11 cellular contexts compared by ENCODE assay signal in genomic region chr10:5691786-5692185, GRCh38. TPM values are rescaled to one million over a fixed set of nuclear protein-coding genes. Genes with fewer than 3 reads are reported as not detected.
A peak's percentile ranks its signal among the peaks of the same experiment; 100 is the strongest.
DNase-seq lines count a peak whose midpoint lies in the region; ATAC-seq and TF ChIP-seq lines count a peak whose summit lies in the region.
"Had no signal": no experiment of that assay in that cellular context is flagged by ENCODE, and none has a peak within 500 bp of the region (broad histone marks: within the 10 kb centered on the region; RNA-seq: fewer than 3 reads in every experiment).

No MANE protein-coding gene starts in this region.

- peak; percentile 49 for DNase-seq in mammary epithelial cell
- no peak for DNase-seq in naive thymus-derived CD4-positive, alpha-beta T cell
- DNase-seq in NCI-H510A (lab: John Stamatoyannopoulos, UW), result no peak
- no peak for DNase-seq in NCI-H1930 (lab: John Stamatoyannopoulos, UW)
- no peak for DNase-seq in AG08396 (ENCODE audit: low spot score)
- DNase-seq: DMS53, NCI-H1436, RPMI8226 had no signal

- H3K36me3 Mint-ChIP-seq in IgD-negative memory B cell, result no peaks in the 10 kb centered on the region
- peaks cover 0 to 8% (median 3%) of the 10 kb centered on the region in 5 donors for H3K36me3 Mint-ChIP-seq in naive thymus-derived CD4-positive, alpha-beta T cell

- H3K9me3 ChIP-seq in DOHH2 (ENCODE audit: control insufficient read depth, insufficient read depth, low read length), result no peaks in the 10 kb centered on the region
- no peaks in the 10 kb centered on the region for H3K9me3 ChIP-seq in mammary epithelial cell (replicated peaks; ENCODE audit: insufficient read depth, low read length)
- H3K9me3 ChIP-seq in naive thymus-derived CD4-positive, alpha-beta T cell (ENCODE audit: control insufficient read depth in 2 of 3, low read length in 3 of 3), result no peaks in the 10 kb centered on the region

- dilution Hi-C loops in mammary epithelial cell (cut with HindIII; ENCODE audit: low sequenced_read_pairs), result loop anchor here (5.0 kb wide), 1 partner anchor 74 kb away; no protein-coding TSS in a partner anchor

- no peak for ATAC-seq in naive thymus-derived CD4-positive, alpha-beta T cell
- ATAC-seq in HG02642 (IDR thresholded peaks at IDR 0.05; ENCODE audit: poor library complexity, unreplicated experiment), result no peak

- no peak for TF ChIP-seq CTCF in DOHH2 (IDR thresholded peaks at IDR 0.05; ENCODE audit: low read depth, low read length, poor library complexity, severe bottlenecking)
- TF ChIP-seq CTCF in mammary epithelial cell (conservative IDR thresholded peaks at IDR 0.05 in 1 of 2, IDR thresholded peaks at IDR 0.05 in 1 of 2; ENCODE audit: extremely low read depth in 1 of 2, insufficient read depth in 1 of 2, low read depth in 1 of 2, low read length in 2 of 2), result no peak

- H3K4me2 ChIP-seq in DOHH2 (ENCODE audit: low read length), result peak overlapping the region; percentile 97
- H3K4me2 ChIP-seq in mammary epithelial cell (ENCODE audit: insufficient read depth, low read depth, low read length), result peak overlapping the region; percentile 97

- peaks cover 100% of the 10 kb centered on the region for H3K79me2 ChIP-seq in DOHH2 (ENCODE audit: control insufficient read depth, low read length)
- peaks cover 96% of the 10 kb centered on the region for H3K79me2 ChIP-seq in mammary epithelial cell (ENCODE audit: insufficient read depth, low read length)

- H3K27me3 ChIP-seq in DOHH2 (ENCODE audit: control insufficient read depth, low read length), result no peaks in the 10 kb centered on the region
- no peaks in the 10 kb centered on the region for H3K27me3 ChIP-seq in mammary epithelial cell (ENCODE audit: insufficient read depth, low read length)
- H3K27me3 ChIP-seq in naive thymus-derived CD4-positive, alpha-beta T cell (ENCODE audit: control insufficient read depth in 2 of 2, insufficient read depth in 2 of 2, low read length in 2 of 2), result no peaks in the 10 kb centered on the region

- no peaks in the 10 kb centered on the region for H3K9me2 ChIP-seq in DOHH2 (replicated peaks; ENCODE audit: control insufficient read depth, low read length)

- H3K27me3 Mint-ChIP-seq in IgD-negative memory B cell, result no peaks in the 10 kb centered on the region
- no peaks in the 10 kb centered on the region for H3K27me3 Mint-ChIP-seq in naive thymus-derived CD4-positive, alpha-beta T cell

- H2AFZ ChIP-seq in mammary epithelial cell (ENCODE audit: low read depth, low read length), result no peak overlapping the region

- intact Hi-C loops in mammary epithelial cell (cut with micrococcal nuclease), result no loop called here
- intact Hi-C loops in naive thymus-derived CD4-positive, alpha-beta T cell (cut with micrococcal nuclease), result loop anchor here (1.0 to 5.0 kb wide), 3 partner anchors 7 to 34 kb away; partner anchors contain the start of gene TASOR2 (in 2 of the 2)

- no TSS peak for BruUV-seq in mammary epithelial cell (replicated peaks; lab: Mats Ljungman, UMichigan)

- no peaks in the 10 kb centered on the region for H3K9me3 Mint-ChIP-seq in IgD-negative memory B cell
- H3K9me3 Mint-ChIP-seq in naive thymus-derived CD4-positive, alpha-beta T cell, result no peaks in the 10 kb centered on the region

- POLR2A ChIA-PET in naive thymus-derived CD4-positive, alpha-beta T cell (lab: Charles Lee), result interaction anchor here (0.9 to 1.7 kb wide), 2 partner anchors 8 to 122 kb away, joined by 3 to 4 read pairs; partner anchors contain the start of gene GDI2

- peaks cover 63% of the 10 kb centered on the region for H3F3A ChIP-seq in DOHH2 (ENCODE audit: control insufficient read depth, insufficient read depth)

- peaks cover 43 to 52% (median 50%) of the 10 kb centered on the region in 3 donors for H3K4me1 Mint-ChIP-seq in IgD-negative memory B cell
- peaks cover 48 to 97% (median 78%) of the 10 kb centered on the region in 7 donors for H3K4me1 Mint-ChIP-seq in naive thymus-derived CD4-positive, alpha-beta T cell

- in situ Hi-C loops in mammary epithelial cell (cut with MboI; ENCODE audit: low sequenced_read_pairs in 2 of 2), result no loop called here

- H3K9ac ChIP-seq in mammary epithelial cell (ENCODE audit: insufficient read depth, low read length), result no peak overlapping the region

- peak overlapping the region; percentile 78 for H3K4me3 ChIP-seq in DOHH2 (ENCODE audit: low read length)
- H3K4me3 ChIP-seq in mammary epithelial cell (replicated peaks in 1 of 3; ENCODE audit: insufficient read depth in 1 of 3, low read depth in 2 of 3, low read length in 3 of 3), result peak overlapping the region in 2 of 3 experiments; percentile 51 to 53
- peak overlapping the region; percentile 32 for H3K4me3 ChIP-seq in naive thymus-derived CD4-positive, alpha-beta T cell (ENCODE audit: low read length)

- CTCF ChIA-PET in mammary epithelial cell (lab: Charles Lee; ENCODE audit: low non-redundant PET), result no interaction called here
- CTCF ChIA-PET in naive thymus-derived CD4-positive, alpha-beta T cell (lab: Charles Lee), result no interaction called here

- H4K20me1 ChIP-seq in DOHH2 (ENCODE audit: control insufficient read depth, insufficient read depth, low read depth, low read length), result 0 out of 2 replicates have a peak, but pooled peaks cover 4% of the 10 kb centered on the region
- H4K20me1 ChIP-seq in mammary epithelial cell (ENCODE audit: insufficient read depth, low read length), result no peaks in the 10 kb centered on the region

- H3K27ac Mint-ChIP-seq in IgD-negative memory B cell, result peak overlapping the region in 2 of 3 donors; percentile 84 to 95
- H3K27ac Mint-ChIP-seq in naive thymus-derived CD4-positive, alpha-beta T cell, result peak overlapping the region in 7 of 9 donors; percentile 31 to 82 (median 50)

- H3K36me3 ChIP-seq in DOHH2 (ENCODE audit: control insufficient read depth, low read length) (peaks cover 92% of the 10 kb centered on the region), mammary epithelial cell (ENCODE audit: insufficient read depth, low read length) (no peaks in the 10 kb centered on the region)
- no peaks in the 10 kb centered on the region for H3K36me3 ChIP-seq in naive thymus-derived CD4-positive, alpha-beta T cell (ENCODE audit: control insufficient read depth in 2 of 3, insufficient read depth in 3 of 3, low read length in 3 of 3)

- H3K27ac ChIP-seq in DOHH2 (ENCODE audit: low read depth, low read length), result peak overlapping the region; percentile 99
- peak overlapping the region; percentile 79 for H3K27ac ChIP-seq in mammary epithelial cell (ENCODE audit: insufficient read depth, low read depth, low read length)
- H3K27ac ChIP-seq in naive thymus-derived CD4-positive, alpha-beta T cell (ENCODE audit: low read depth, low read length), result peak overlapping the region; percentile 49

- WGBS in mammary epithelial cell (ENCODE audit: low coverage, missing lambda C conversion rate), result 86% methylated on average over 6 of the region's 8 CpGs

- H3K4me1 ChIP-seq in DOHH2 (ENCODE audit: control insufficient read depth, low read length) (peaks cover 54% of the 10 kb centered on the region), mammary epithelial cell (ENCODE audit: insufficient read depth, low read length) (peaks cover 20% of the 10 kb centered on the region)
- H3K4me1 ChIP-seq in naive thymus-derived CD4-positive, alpha-beta T cell (ENCODE audit: control insufficient read depth in 2 of 2, insufficient read depth in 2 of 2, low read length in 2 of 2), result peaks cover 27 to 29% of the 10 kb centered on the region in 2 donors

- H3K4me3 Mint-ChIP-seq in IgD-negative memory B cell, result peak overlapping the region in 3 of 4 donors; percentile 22 to 81 (median 61)
- H3K4me3 Mint-ChIP-seq in naive thymus-derived CD4-positive, alpha-beta T cell, result peak overlapping the region; percentile 25 to 88 (median 82)

RNA-seq across cellular contexts. Expression of gene TASOR2, which starts 7.1 kb away (rescaled TPM):
- polyA plus RNA-seq in IgD-negative memory B cell (12.2 TPM), mammary epithelial cell (30.2 TPM)
- 10 to 100 TPM; 73.1 to 82.0 TPM for total RNA-seq in mammary epithelial cell
- 31.8 TPM for polyA minus RNA-seq in mammary epithelial cell
- total RNA-seq in naive thymus-derived CD4-positive, alpha-beta T cell, result 10 to 100 TPM; 55.0 to 86.5 (median 62.1) TPM
- polyA plus RNA-seq in naive thymus-derived CD4-positive, alpha-beta T cell, result 10 to 100 TPM; 14.7 to 18.1 TPM

RNA-seq across cellular contexts. Expression of gene ASB13, which starts 25.4 kb away (rescaled TPM):
- polyA plus RNA-seq in IgD-negative memory B cell, result 6.6 TPM
- total RNA-seq in mammary epithelial cell, result 10 to 100 TPM; 16.7 to 17.3 TPM
- polyA plus RNA-seq in mammary epithelial cell, result 14.4 TPM
- polyA minus RNA-seq in mammary epithelial cell, result 17.0 TPM
- 10 to 100 TPM in 4 of 5 experiments, 1 to 10 TPM in 1; 8.0 to 18.3 (median 10.2) TPM for total RNA-seq in naive thymus-derived CD4-positive, alpha-beta T cell
- polyA plus RNA-seq in naive thymus-derived CD4-positive, alpha-beta T cell, result 10 to 100 TPM; 22.8 to 23.4 TPM

Comparison
In these comparisons a context has a peak if more than half of its experiments do, and no peak if none do; other contexts are left out.
1. H3K27ac ChIP-seq: peak in every context shown above with its lines; median percentile 99 in DOHH2; 79 in mammary epithelial cell; 49 in naive thymus-derived CD4-positive, alpha-beta T cell.